In the genomic region with DNA sequence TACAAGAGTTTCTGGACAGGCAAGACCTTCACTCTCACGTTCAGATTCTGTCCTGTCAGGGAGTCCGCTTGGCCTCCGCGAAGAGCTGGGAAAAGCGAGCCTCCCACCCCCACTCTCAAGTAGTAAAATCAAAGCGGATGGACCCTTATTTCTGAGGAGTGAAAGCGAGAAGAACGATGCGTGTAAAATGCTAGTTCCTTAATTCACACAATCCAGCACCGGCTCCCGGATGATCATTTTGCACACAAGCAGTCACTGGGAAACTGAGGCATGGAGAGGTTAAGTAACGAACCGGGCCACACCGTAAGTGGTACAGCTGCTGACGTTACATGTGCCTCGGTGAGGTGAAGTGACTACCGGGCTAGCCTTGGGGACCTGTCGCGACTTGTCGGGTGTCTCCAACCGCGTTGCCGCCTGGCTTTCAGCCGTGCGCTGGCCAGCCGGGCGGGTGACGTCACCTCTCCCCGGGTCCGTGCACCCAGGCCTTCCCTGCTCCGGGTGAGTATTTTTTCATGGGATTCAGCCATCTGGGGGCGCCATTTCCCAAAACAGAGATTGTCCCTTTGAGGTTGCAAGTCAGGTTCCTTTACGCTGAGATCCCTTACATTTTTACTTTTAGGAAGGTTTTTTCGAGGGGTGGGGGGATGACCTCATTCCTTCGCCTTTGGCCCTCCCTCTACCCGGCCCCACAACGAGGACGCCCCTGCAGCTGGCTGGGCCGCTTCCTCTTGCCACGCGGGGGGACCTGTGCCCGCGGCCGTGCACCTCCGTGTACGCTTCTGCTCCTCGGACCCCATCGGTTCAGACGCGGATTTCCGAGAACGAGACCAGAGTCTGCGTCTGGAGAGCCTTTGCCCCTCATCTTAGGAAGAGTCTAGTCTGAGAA, we compare ENCODE assay signal across 9 cellular contexts. TPM values are rescaled to one million over a fixed set of nuclear protein-coding genes. Genes with fewer than 3 reads are reported as not detected.
DNase-seq lines count a peak whose midpoint lies in the region; ATAC-seq and TF ChIP-seq lines count a peak whose summit lies in the region.
"Had no signal": no experiment of that assay in that cellular context is flagged by ENCODE, and none has a peak within 500 bp of the region (broad histone marks: within the 10 kb centered on the region; RNA-seq: fewer than 3 reads in every experiment).

No MANE protein-coding gene starts in this region.

- H2AFZ ChIP-seq in mesenchymal stem cell (ENCODE audit: low read depth, low read length), result peak overlapping the region; percentile 72

- no peaks in the 10 kb centered on the region for H3K9me3 ChIP-seq in Panc1 (ENCODE audit: control insufficient read depth, insufficient read depth, low read depth, low read length)
- H3K9me3 ChIP-seq in mesenchymal stem cell (ENCODE audit: control insufficient read depth, low read length), result no peaks in the 10 kb centered on the region
- H3K9me3 ChIP-seq in subcutaneous abdominal adipose tissue (ENCODE audit: control insufficient read depth in 5 of 5, low read length in 5 of 5), result no peaks in the 10 kb centered on the region

- H3K4me1 ChIP-seq in Panc1 (ENCODE audit: control insufficient read depth, insufficient read depth, low read length) (no peaks in the 10 kb centered on the region), mesenchymal stem cell (ENCODE audit: control insufficient read depth, insufficient read depth, low read depth, low read length) (peaks cover 26% of the 10 kb centered on the region), subcutaneous abdominal adipose tissue (ENCODE audit: control insufficient read depth in 5 of 5, insufficient read depth in 5 of 5, low read length in 5 of 5) (peaks cover 5 to 53% (median 48%) of the 10 kb centered on the region in 5 donors)

- CTCF ChIA-PET in Panc1 (lab: Charles Lee), result no interaction called here

- no peak overlapping the region for H2BK5ac ChIP-seq in mesenchymal stem cell (ENCODE audit: low read depth, low read length, poor library complexity, severe bottlenecking)

- H2BK12ac ChIP-seq in mesenchymal stem cell (ENCODE audit: low read length in 2 of 2), result peak overlapping the region in 1 of 2 experiments; percentile 69

- H4K8ac ChIP-seq in mesenchymal stem cell (ENCODE audit: low read length), result peak overlapping the region; percentile 43

- in situ Hi-C loops in Panc1 (cut with HindIII; ENCODE audit: low pct_unique_long_range_greater_than_20kb, low sequenced_read_pairs), result no loop called here

- peak overlapping the region; percentile 73 to 75 for H3K4me3 Mint-ChIP-seq in effector memory CD8-positive, alpha-beta T cell

- peak overlapping the region; percentile 35 for H4K91ac ChIP-seq in mesenchymal stem cell (ENCODE audit: low read length)

- BruUV-seq in Panc1 (replicated peaks; lab: Mats Ljungman, UMichigan), result no TSS peak

- ATAC-seq in Panc1, result no peak
- ATAC-seq in effector memory CD8-positive, alpha-beta T cell (replicated peaks), result no peak

- no peak overlapping the region for H3K4me2 ChIP-seq in mesenchymal stem cell (ENCODE audit: low read length, poor library complexity, severe bottlenecking)

- H2BK15ac ChIP-seq in mesenchymal stem cell (ENCODE audit: low read depth, poor library complexity, severe bottlenecking), result no peak overlapping the region

- H2AK5ac ChIP-seq in mesenchymal stem cell (ENCODE audit: low read length, severe bottlenecking), result no peak overlapping the region

- H3K36me3 ChIP-seq in Panc1 (ENCODE audit: control insufficient read depth, insufficient read depth, low read length) (no peaks in the 10 kb centered on the region; the same call in 1 of the 2 replicates), mesenchymal stem cell (ENCODE audit: control insufficient read depth in 1 of 2, insufficient read depth in 2 of 2, low read depth in 1 of 2, low read length in 2 of 2) (peaks cover 0 to 3% of the 10 kb centered on the region in 2 experiments), subcutaneous abdominal adipose tissue (ENCODE audit: control insufficient read depth in 5 of 5, insufficient read depth in 5 of 5, low read length in 5 of 5) (no peaks in the 10 kb centered on the region)

- peak overlapping the region in 1 of 2 experiments; percentile 46 for H3K23ac ChIP-seq in mesenchymal stem cell (ENCODE audit: low read length in 2 of 2)

- peak overlapping the region; percentile 84 for H2BK120ac ChIP-seq in mesenchymal stem cell (ENCODE audit: low read depth, low read length)

- WGBS in mesenchymal stem cell, result 5% methylated on average over 50 of the region's 53 CpGs

- H3K36me3 Mint-ChIP-seq in effector memory CD8-positive, alpha-beta T cell (ENCODE audit: insufficient read depth), result no peaks in the 10 kb centered on the region

- peaks cover 7 to 23% of the 10 kb centered on the region in 2 donors for H3K4me1 Mint-ChIP-seq in effector memory CD8-positive, alpha-beta T cell (ENCODE audit: low read depth in 2 of 2)

- H3K9ac ChIP-seq in mesenchymal stem cell (ENCODE audit: low read length) (peak overlapping the region; percentile 77), subcutaneous abdominal adipose tissue (ENCODE audit: low read length in 5 of 5) (peak overlapping the region in 3 of 5 donors; percentile 1 to 81 (median 54))

- peak overlapping the region; percentile 13 to 61 for H3K4ac ChIP-seq in mesenchymal stem cell (ENCODE audit: low read depth in 1 of 2, low read length in 2 of 2)

- H3K27ac ChIP-seq in Panc1 (ENCODE audit: low read length) (no peak overlapping the region), mesenchymal stem cell (ENCODE audit: low read length, poor library complexity, severe bottlenecking) (no peak overlapping the region), subcutaneous abdominal adipose tissue (ENCODE audit: low read depth, low read length) (no peak overlapping the region)

- no peak overlapping the region for H3K27ac Mint-ChIP-seq in effector memory CD8-positive, alpha-beta T cell

- H3K18ac ChIP-seq in mesenchymal stem cell (ENCODE audit: low read depth in 1 of 2, low read length in 2 of 2), result peak overlapping the region; percentile 16 to 71

- H3K27me3 Mint-ChIP-seq in effector memory CD8-positive, alpha-beta T cell, result peaks cover 88 to 98% of the 10 kb centered on the region in 2 donors

- no peaks in the 10 kb centered on the region for H3K9me3 Mint-ChIP-seq in effector memory CD8-positive, alpha-beta T cell

- intact Hi-C loops in Panc1 (cut with micrococcal nuclease; ENCODE audit: unreplicated experiment), result loop anchor here (10.0 kb wide), 1 partner anchor 223 kb away; no protein-coding TSS in a partner anchor

- TF ChIP-seq CTCF in Panc1 (IDR thresholded peaks at IDR 0.05), result peak; percentile 21; the same call in 1 of the 2 replicates

- DNase-seq in ELR (ENCODE audit: low read depth), result peak; percentile 28
- no peak for DNase-seq in Panc1 (ENCODE audit: low read depth, low spot score)
- no peak for DNase-seq in effector memory CD8-positive, alpha-beta T cell
- DNase-seq in mesenchymal stem cell, result peak; percentile 82
- DNase-seq in SIG-M5 (lab: John Stamatoyannopoulos, UW), result no peak
- no peak for DNase-seq in NCI-H1048 (lab: John Stamatoyannopoulos, UW)
- DNase-seq in NCI-H2081 (lab: John Stamatoyannopoulos, UW), result no peak

- H3K27me3 ChIP-seq in Panc1 (ENCODE audit: control insufficient read depth, insufficient read depth, low read length) (peaks cover 9% of the 10 kb centered on the region), mesenchymal stem cell (ENCODE audit: control insufficient read depth in 1 of 2, insufficient read depth in 1 of 2, low read length in 2 of 2) (peaks cover 49 to 76% of the 10 kb centered on the region in 2 experiments), subcutaneous abdominal adipose tissue (ENCODE audit: control insufficient read depth in 5 of 5, insufficient read depth in 4 of 5, low read length in 5 of 5) (peaks cover 21 to 55% (median 38%) of the 10 kb centered on the region in 5 donors)

- H3K4me3 ChIP-seq in Panc1 (ENCODE audit: low read depth in 2 of 2, low read length in 2 of 2) (no peak overlapping the region), mesenchymal stem cell (ENCODE audit: insufficient read depth in 1 of 2, low read depth in 1 of 2, low read length in 2 of 2) (peak overlapping the region in 1 of 2 experiments; percentile 65), subcutaneous abdominal adipose tissue (ENCODE audit: low read depth in 1 of 5, low read length in 5 of 5) (peak overlapping the region; percentile 40 to 86 (median 68))

- H3K14ac ChIP-seq in mesenchymal stem cell (ENCODE audit: low read length in 2 of 2), result peak overlapping the region in 1 of 2 experiments; percentile 44

- POLR2A ChIA-PET in Panc1 (lab: Charles Lee), result no interaction called here

- H3K79me1 ChIP-seq in mesenchymal stem cell (replicated peaks; ENCODE audit: low read length, poor library complexity, severe bottlenecking), result no peaks in the 10 kb centered on the region

RNA-seq across cellular contexts. Expression of gene SFRP2, which starts 3.4 kb away (rescaled TPM):
- total RNA-seq in Panc1 (2021; ENCODE audit: unreplicated experiment), result 0.26 TPM
- polyA plus RNA-seq in Panc1 (2012; ENCODE audit: insufficient read length), result not detected
- polyA plus RNA-seq in mesenchymal stem cell (2013, experiment 1 of 2), result 6.0 TPM
- polyA plus RNA-seq in mesenchymal stem cell (2013, experiment 2 of 2), result 6.2 TPM
- total RNA-seq: HT1080 had no signal

RNA-seq across cellular contexts. Expression of gene RNF175, which starts 32.4 kb away (rescaled TPM):
- total RNA-seq in Panc1 (2021; ENCODE audit: unreplicated experiment), result not detected
- polyA plus RNA-seq in Panc1 (2012; ENCODE audit: insufficient read length), result not detected
- polyA plus RNA-seq in mesenchymal stem cell (2013, experiment 1 of 2), result not detected
- 0.05 TPM for polyA plus RNA-seq in mesenchymal stem cell (2013, experiment 2 of 2)
- total RNA-seq: HT1080 had no signal

Comparison
In these comparisons a context has a peak if more than half of its experiments do, and no peak if none do; other contexts are left out.
1. DNase-seq: peak in ELR (single experiment) and mesenchymal stem cell (single experiment); none in Panc1 (single experiment), effector memory CD8-positive, alpha-beta T cell (0 of 3), SIG-M5 (single experiment), NCI-H1048 (single experiment) and NCI-H2081 (0 of 2).
2. H3K4me3 ChIP-seq: peak in subcutaneous abdominal adipose tissue (5 of 5); none in Panc1 (0 of 2).